Comparison of ENCODE assay signal across 16 cellular contexts in genomic region chr12:132813443-132813842, GRCh38.
"Had no signal": no experiment of that assay in that cellular context is flagged by ENCODE, and none has a peak within 500 bp of the region (broad histone marks: within the 10 kb centered on the region; RNA-seq: fewer than 3 reads in every experiment).

No MANE protein-coding gene starts in this region.

- H3K9me3 ChIP-seq: adrenal gland, lower lobe of right lung, transverse colon had no signal

- DNase-seq: activated CD4-positive, alpha-beta T cell treated with anti-CD3 and anti-CD28 coated beads for 4 hours; activated gamma-delta T cell treated with Interleukin-2 at 50 U/mL for 16 hours; activated T-cell treated with anti-CD3 and anti-CD28 coated beads, Interleukin-2, amount 50 U/mL, for 48 hours; adrenal gland; central memory CD4-positive, alpha-beta T cell; effector memory CD4-positive, alpha-beta T cell; left cardiac atrium; lower lobe of right lung; midbrain; substantia nigra; SW 1271; T-helper 9 cell; transverse colon had no signal

- H3K4me1 ChIP-seq: adrenal gland, lower lobe of right lung, transverse colon had no signal

- H3K4me3 ChIP-seq: adrenal gland, lower lobe of right lung, skin epidermis, transverse colon had no signal

- H3K27ac ChIP-seq: adrenal gland, epithelial cell of prostate, lower lobe of right lung, skin epidermis, transverse colon, VCaP had no signal

- ATAC-seq: left cardiac atrium, lower lobe of right lung had no signal

- H3K27me3 ChIP-seq: adrenal gland, transverse colon had no signal
